In genomic region chr2:130427631-130428030, GRCh38 we compare ENCODE assay signal across 8 cellular contexts.
DNase-seq lines count a peak whose midpoint lies in the region; ATAC-seq and TF ChIP-seq lines count a peak whose summit lies in the region.
"Not testable (repeated sequence)": the region's sequence is repeated elsewhere in the genome, so short reads cannot be mapped to it uniquely, and the experiment has no call there.

No MANE protein-coding gene starts in this region.

- not testable (repeated sequence) for H3K36me3 ChIP-seq in ACC112 (ENCODE audit: insufficient read depth, low read length); sigmoid colon

- not testable (repeated sequence) for H3K4me1 ChIP-seq in ACC112 (ENCODE audit: control insufficient read depth, insufficient read depth, low read length, unreplicated experiment); sigmoid colon

- 1 to 6% methylated on average over 18 to 34 of the region's 34 CpGs for WGBS in lower leg skin, 2 donors
- 2 to 3% methylated on average over 33 to 34 of the region's 34 CpGs for WGBS in sigmoid colon, 2 donors

- H2AFZ ChIP-seq in ACC112 (ENCODE audit: low read length, unreplicated experiment): not testable (repeated sequence)

- H3K79me2 ChIP-seq in ACC112 (ENCODE audit: control insufficient read depth, insufficient read depth, low read length, unreplicated experiment): not testable (repeated sequence)

- TF ChIP-seq EP300 in sigmoid colon (IDR thresholded peaks at IDR 0.05): not testable (repeated sequence)

- H3K4me1 Mint-ChIP-seq in T-helper 2 cell treated with Interferon-gamma antibody and Interleukin-4, amounts not matched to agents 5 μg/mL and 100 μg/mL, for 36 hours (ENCODE audit: low read depth): not testable (repeated sequence)

- not testable (repeated sequence) for TF ChIP-seq POLR2A in lower leg skin (IDR thresholded peaks at IDR 0.05); sigmoid colon (IDR thresholded peaks at IDR 0.05)

- ATAC-seq in GM18868 (IDR thresholded peaks at IDR 0.05; ENCODE audit: unreplicated experiment) (peak; percentile 56), HG03108 (IDR thresholded peaks at IDR 0.05; ENCODE audit: unreplicated experiment) (peak; percentile 71)

- not testable (repeated sequence) for H3K9me3 ChIP-seq in sigmoid colon

- H3K27me3 ChIP-seq in ACC112 (ENCODE audit: insufficient read depth, low read length); sigmoid colon: not testable (repeated sequence)

- intact Hi-C loops in lower leg skin (cut with DNase I; ENCODE audit: low total_unique reads); sigmoid colon (cut with DNase I): not testable (repeated sequence)

- not testable (repeated sequence) for TF ChIP-seq CTCF in foreskin fibroblast (IDR thresholded peaks at IDR 0.05; ENCODE audit: low read depth, low read length); lower leg skin (IDR thresholded peaks at IDR 0.05)
- TF ChIP-seq CTCF in sigmoid colon (IDR thresholded peaks at IDR 0.05): peak in 3 of 4 experiments; percentile 24 to 35 (median 30)

- peak overlapping the region; percentile 54 for H3K4me3 ChIP-seq in ACC112 (ENCODE audit: low read depth, low read length)
- H3K4me3 ChIP-seq in foreskin fibroblast (ENCODE audit: low read depth in 1 of 2, low read length in 2 of 2); lower leg skin (ENCODE audit: low read depth, poor library complexity, severe bottlenecking): not testable (repeated sequence)
- H3K4me3 ChIP-seq in sigmoid colon: peak overlapping the region; percentile 29 to 50 (median 42)

- peaks cover 18% of the 10 kb centered on the region for H3K27me3 Mint-ChIP-seq in T-helper 2 cell treated with Interferon-gamma antibody and Interleukin-4, amounts not matched to agents 5 μg/mL and 100 μg/mL, for 36 hours (ENCODE audit: low read depth)

- peak overlapping the region; percentile 61 for H3K4me3 Mint-ChIP-seq in T-helper 2 cell treated with Interferon-gamma antibody and Interleukin-4, amounts not matched to agents 5 μg/mL and 100 μg/mL, for 36 hours

- DNase-seq in T-helper 2 cell treated with Interferon-gamma antibody and Interleukin-4, amounts not matched to agents 5 μg/mL and 100 μg/mL, for 36 hours (ENCODE audit: low spot score): peak; percentile 22
- peak; percentile 42 for DNase-seq in astrocyte of the hippocampus (ENCODE audit: low read depth, low spot score)
- DNase-seq in foreskin fibroblast: peak; percentile 6 to 64
- peak; percentile 55 to 90 for DNase-seq in lower leg skin (ENCODE audit: low spot score in 2 of 2)
- DNase-seq in sigmoid colon: peak; percentile 81

- H3K9me3 Mint-ChIP-seq in T-helper 2 cell treated with Interferon-gamma antibody and Interleukin-4, amounts not matched to agents 5 μg/mL and 100 μg/mL, for 36 hours: not testable (repeated sequence)

- H3K27ac ChIP-seq in ACC112 (ENCODE audit: low read depth, low read length); sigmoid colon: not testable (repeated sequence)

- not testable (repeated sequence) for H3K27ac Mint-ChIP-seq in T-helper 2 cell treated with Interferon-gamma antibody and Interleukin-4, amounts not matched to agents 5 μg/mL and 100 μg/mL, for 36 hours

- H3K36me3 Mint-ChIP-seq in T-helper 2 cell treated with Interferon-gamma antibody and Interleukin-4, amounts not matched to agents 5 μg/mL and 100 μg/mL, for 36 hours (ENCODE audit: low read depth): not testable (repeated sequence)

Comparison
In these comparisons a context has a peak if more than half of its experiments do, and no peak if none do; other contexts are left out.
1. DNase-seq: peak in every context shown above with its lines; median percentile 81 in sigmoid colon; 72 in lower leg skin; 42 in astrocyte of the hippocampus; 35 in foreskin fibroblast; 22 in T-helper 2 cell treated with Interferon-gamma antibody and Interleukin-4, amounts not matched to agents 5 μg/mL and 100 μg/mL, for 36 hours.